ENCODE assay signal across 19 cellular contexts in genomic region chr1:212104586-212105282, GRCh38.
DNase-seq lines count a peak whose midpoint lies in the region; ATAC-seq and TF ChIP-seq lines count a peak whose summit lies in the region.
"Had no signal": no experiment of that assay in that cellular context is flagged by ENCODE, and none has a peak within 500 bp of the region (broad histone marks: within the 10 kb centered on the region; RNA-seq: fewer than 3 reads in every experiment).

No MANE protein-coding gene starts in this region.

- H3K9me3 Mint-ChIP-seq in nephron (peaks cover 4% of the 10 kb centered on the region), natural killer cell (no peaks in the 10 kb centered on the region)
- H3K9me3 Mint-ChIP-seq: activated CD4-positive, alpha-beta T cell treated with anti-CD3 and anti-CD28 coated beads, Interleukin-2, amount 10 ng/mL, durations not matched to agents 24 days and 14 days; dendritic cell treated with granulocyte-macrophage colony-stimulating factor and Interleukin-4, amounts not matched to agents 40 ng/mL and 50 ng/mL, for 4 days had no signal

- intact Hi-C loops in A673 (cut with micrococcal nuclease; ENCODE audit: unreplicated experiment) (no loop called here), natural killer cell (cut with micrococcal nuclease) (no loop called here)

- TF ChIP-seq CTCF in fibroblast of villous mesenchyme (IDR thresholded peaks at IDR 0.05; ENCODE audit: insufficient read depth, low read depth, low read length) (no peak), nephron (IDR thresholded peaks at IDR 0.05; ENCODE audit: unreplicated experiment in 3 of 3) (no peak), A673 (conservative IDR thresholded peaks at IDR 0.05; ENCODE audit: low read depth, low read length) (no peak), natural killer cell (IDR thresholded peaks at IDR 0.05) (no peak)

- H3K27me3 ChIP-seq in A673 (replicated peaks; ENCODE audit: insufficient read depth, low read depth, low read length, poor library complexity) = no peaks in the 10 kb centered on the region
- H3K27me3 ChIP-seq: tibial nerve had no signal

- peak; percentile 14 for DNase-seq in GM04504 (ENCODE audit: low read depth)
- DNase-seq in SK-N-DZ (ENCODE audit: low spot score) = peak; percentile 27
- peak; percentile 22 for DNase-seq in fibroblast of villous mesenchyme (ENCODE audit: low read depth)
- no peak for DNase-seq in A673 (ENCODE audit: low spot score)
- no peak for DNase-seq in natural killer cell
- DNase-seq in activated T-cell treated with anti-CD3 and anti-CD28 coated beads, Interleukin-2, amount 50 U/mL, for 48 hours = no peak
- DNase-seq: activated CD4-positive, alpha-beta T cell treated with anti-CD3 and anti-CD28 coated beads, Interleukin-2, amount 10 ng/mL, durations not matched to agents 24 days and 14 days; activated effector memory CD4-positive, alpha-beta T cell treated with Interleukin-2 at 50 U/mL for 16 hours; NCI-H1417; NCI-H524 treated with DMSO at 0.1 percent for 48 hours; psoas muscle; stimulated activated CD4-positive, alpha-beta T cell treated with anti-CD3 and anti-CD28 coated beads, Interleukin-2, amount 100 ng/mL, for 48 hours; stimulated activated naive CD8-positive, alpha-beta T cell treated with anti-CD3 and anti-CD28 coated beads, Interleukin-15, Interleukin-2, amounts not matched to agents 100 U/mL and 50 U/mL, for 24 hours; T-helper 1 cell had no signal

- POLR2A ChIA-PET in A673 (lab: Charles Lee; ENCODE audit: low non-redundant PET) = no interaction called here

- H3K4me3 ChIP-seq in fibroblast of villous mesenchyme (ENCODE audit: low read depth, low read length) (no peak overlapping the region), A673 (ENCODE audit: low read depth, low read length, poor library complexity, severe bottlenecking) (no peak overlapping the region)
- H3K4me3 ChIP-seq: psoas muscle, smooth muscle cell, tibial nerve had no signal

- CTCF ChIA-PET in A673 (lab: Charles Lee) = no interaction called here

- H3K27me3 Mint-ChIP-seq in nephron (ENCODE audit: low read depth) (no peaks in the 10 kb centered on the region), natural killer cell (ENCODE audit: low read depth in 2 of 2) (no peaks in the 10 kb centered on the region)
- H3K27me3 Mint-ChIP-seq: activated CD4-positive, alpha-beta T cell treated with anti-CD3 and anti-CD28 coated beads, Interleukin-2, amount 10 ng/mL, durations not matched to agents 24 days and 14 days; dendritic cell treated with granulocyte-macrophage colony-stimulating factor and Interleukin-4, amounts not matched to agents 40 ng/mL and 50 ng/mL, for 4 days had no signal

- peaks cover 4% of the 10 kb centered on the region for H3K4me1 ChIP-seq in A673 (ENCODE audit: insufficient read depth, low read length, poor library complexity, severe bottlenecking)

- H3K4me3 Mint-ChIP-seq in nephron = no peak overlapping the region
- no peak overlapping the region for H3K4me3 Mint-ChIP-seq in natural killer cell
- H3K4me3 Mint-ChIP-seq: activated CD4-positive, alpha-beta T cell treated with anti-CD3 and anti-CD28 coated beads, Interleukin-2, amount 10 ng/mL, durations not matched to agents 24 days and 14 days; dendritic cell treated with granulocyte-macrophage colony-stimulating factor and Interleukin-4, amounts not matched to agents 40 ng/mL and 50 ng/mL, for 4 days had no signal

- H3K9me3 ChIP-seq in A673 (ENCODE audit: low read depth, low read length, poor library complexity, severe bottlenecking) = no peaks in the 10 kb centered on the region
- H3K9me3 ChIP-seq: psoas muscle, tibial nerve had no signal

- BruUV-seq in A673 (replicated peaks; lab: Mats Ljungman, UMichigan) = no TSS peak

- H3K36me3 ChIP-seq in A673 (ENCODE audit: insufficient read depth, low read length, poor library complexity, severe bottlenecking) = peaks cover 38% of the 10 kb centered on the region
- H3K36me3 ChIP-seq: tibial nerve had no signal

- H3K4me1 Mint-ChIP-seq in nephron (peaks cover 54% of the 10 kb centered on the region), natural killer cell (no peaks in the 10 kb centered on the region)

- H3K27ac Mint-ChIP-seq in nephron = peak overlapping the region in 2 of 3 experiments; percentile 20 to 64
- H3K27ac Mint-ChIP-seq in natural killer cell = no peak overlapping the region
- H3K27ac Mint-ChIP-seq: activated CD4-positive, alpha-beta T cell treated with anti-CD3 and anti-CD28 coated beads, Interleukin-2, amount 10 ng/mL, durations not matched to agents 24 days and 14 days; dendritic cell treated with granulocyte-macrophage colony-stimulating factor and Interleukin-4, amounts not matched to agents 40 ng/mL and 50 ng/mL, for 4 days had no signal

- no peak overlapping the region for H3K27ac ChIP-seq in A673 (ENCODE audit: low read depth, low read length, poor library complexity, severe bottlenecking)
- H3K27ac ChIP-seq: psoas muscle had no signal

- H3K36me3 Mint-ChIP-seq in nephron (ENCODE audit: low read depth) (peaks cover 17% of the 10 kb centered on the region), natural killer cell (no peaks in the 10 kb centered on the region)

- ATAC-seq in HG02852 (IDR thresholded peaks at IDR 0.05; ENCODE audit: unreplicated experiment) (no peak), natural killer cell (no peak)
- ATAC-seq: psoas muscle; stimulated activated naive CD8-positive, alpha-beta T cell treated with anti-CD3 and anti-CD28 coated beads, Interleukin-15, Interleukin-2, amounts not matched to agents 100 U/mL and 50 U/mL, for 24 hours had no signal

Comparison
In these comparisons a context has a peak if more than half of its experiments do, and no peak if none do; other contexts are left out.
1. DNase-seq: peak in GM04504 (single experiment), SK-N-DZ (single experiment) and fibroblast of villous mesenchyme (single experiment); none in A673 (single experiment), natural killer cell (single experiment) and activated T-cell treated with anti-CD3 and anti-CD28 coated beads, Interleukin-2, amount 50 U/mL, for 48 hours (0 of 2).
2. H3K27ac Mint-ChIP-seq: peak in nephron (2 of 3); none in natural killer cell (0 of 2).